In genomic region chr6:44342052-44342451, GRCh38 we compare ENCODE assay signal across 11 cellular contexts. TPM values are rescaled to one million over a fixed set of nuclear protein-coding genes. Genes with fewer than 3 reads are reported as not detected.
DNase-seq lines count a peak whose midpoint lies in the region; ATAC-seq and TF ChIP-seq lines count a peak whose summit lies in the region.
"Had no signal": no experiment of that assay in that cellular context is flagged by ENCODE, and none has a peak within 500 bp of the region (broad histone marks: within the 10 kb centered on the region; RNA-seq: fewer than 3 reads in every experiment).

No MANE protein-coding gene starts in this region.

- no peak overlapping the region for H2AFZ ChIP-seq in osteoblast (ENCODE audit: low read length)

- H3K4me1 Mint-ChIP-seq in MCF 10A (ENCODE audit: insufficient read depth, unreplicated experiment) = no peaks in the 10 kb centered on the region

- TF ChIP-seq CTCF in breast epithelium (IDR thresholded peaks at IDR 0.05) = no peak
- no peak for TF ChIP-seq CTCF in MCF 10A (IDR thresholded peaks at IDR 0.05; ENCODE audit: unreplicated experiment)
- no peak for TF ChIP-seq CTCF in tibial nerve (IDR thresholded peaks at IDR 0.05)
- no peak for TF ChIP-seq CTCF in osteoblast (IDR thresholded peaks at IDR 0.05; ENCODE audit: extremely low read depth, low read depth, low read length)

- CTCF ChIA-PET in MCF 10A (lab: Yijun Ruan, JAX) = interaction anchor here (0.6 to 2.1 kb wide), 4 partner anchors 29 to 74 kb away, joined by 3 to 5 read pairs (median 4); partner anchors contain the start of gene AARS2

- H3K36me3 ChIP-seq in breast epithelium (no peaks in the 10 kb centered on the region), tibial nerve (no peaks in the 10 kb centered on the region), osteoblast (ENCODE audit: insufficient read depth, low read length) (no peaks in the 10 kb centered on the region)

- intact Hi-C loops in breast epithelium (cut with DNase I; ENCODE audit: low total_unique reads) = loop anchor here (10.0 kb wide), 1 partner anchor 747 kb away; no protein-coding TSS in a partner anchor
- intact Hi-C loops in MCF 10A (cut with micrococcal nuclease) = no loop called here
- intact Hi-C loops in left cardiac atrium (cut with DNase I) = no loop called here

- H3K27me3 ChIP-seq in breast epithelium = peaks cover 0 to 14% of the 10 kb centered on the region in 2 donors
- peaks cover 0 to 23% of the 10 kb centered on the region in 2 donors for H3K27me3 ChIP-seq in tibial nerve
- peaks cover 44% of the 10 kb centered on the region for H3K27me3 ChIP-seq in osteoblast (ENCODE audit: insufficient read depth, low read length)

- no peaks in the 10 kb centered on the region for H3K4me1 ChIP-seq in breast epithelium
- peaks cover 0 to 51% (median 4%) of the 10 kb centered on the region in 4 donors for H3K4me1 ChIP-seq in tibial nerve
- H3K4me1 ChIP-seq in osteoblast (ENCODE audit: insufficient read depth, low read length) = no peaks in the 10 kb centered on the region

- ATAC-seq in left cardiac atrium (peak; percentile 44 to 53), GM19023 (IDR thresholded peaks at IDR 0.05; ENCODE audit: unreplicated experiment) (no peak)

- TF ChIP-seq EP300 in tibial nerve (IDR thresholded peaks at IDR 0.05) = peak in 1 of 2 donors; percentile 12

- TF ChIP-seq POLR2A in breast epithelium (IDR thresholded peaks at IDR 0.05) (no peak), tibial nerve (IDR thresholded peaks at IDR 0.05) (no peak)

- H3K4me3 ChIP-seq in breast epithelium = peak overlapping the region; percentile 20 to 55 (median 34)
- peak overlapping the region in 3 of 4 donors; percentile 1 to 42 (median 23) for H3K4me3 ChIP-seq in tibial nerve
- no peak overlapping the region for H3K4me3 ChIP-seq in osteoblast (ENCODE audit: insufficient read depth, low read length)

- peaks cover 44% of the 10 kb centered on the region for H3K27me3 Mint-ChIP-seq in MCF 10A (ENCODE audit: insufficient read depth, unreplicated experiment)

- H3K79me2 ChIP-seq in osteoblast (ENCODE audit: insufficient read depth, low read length) = no peaks in the 10 kb centered on the region

- WGBS in tibial nerve, 2 donors = 50% methylated on average over 6 of the region's 6 CpGs

- no peaks in the 10 kb centered on the region for H3K9me3 ChIP-seq in breast epithelium
- H3K9me3 ChIP-seq in tibial nerve = no peaks in the 10 kb centered on the region
- H3K9me3 ChIP-seq in osteoblast (ENCODE audit: low read depth, low read length) = no peaks in the 10 kb centered on the region

- H3K27ac ChIP-seq in breast epithelium = no peak overlapping the region
- H3K27ac ChIP-seq in tibial nerve = peak overlapping the region in 1 of 4 donors; percentile 71
- H3K27ac ChIP-seq in osteoblast (ENCODE audit: low read depth, low read length) = no peak overlapping the region

- BruUV-seq in MCF 10A (replicated peaks; lab: Mats Ljungman, UMichigan) = no TSS peak

- H3K4me3 Mint-ChIP-seq in MCF 10A (ENCODE audit: unreplicated experiment) = no peak overlapping the region

- no peak overlapping the region for H3K4me2 ChIP-seq in osteoblast (ENCODE audit: insufficient read depth, low read length)

- H4K20me1 ChIP-seq in osteoblast (ENCODE audit: insufficient read depth, low read length) = peaks cover 4% of the 10 kb centered on the region

- DNase-seq in breast epithelium (ENCODE audit: low spot score in 2 of 2) (no peak), MCF 10A (ENCODE audit: unreplicated experiment) (no peak), SKM-1 (lab: John Stamatoyannopoulos, UW; ENCODE audit: unreplicated experiment) (peak; percentile 13), left cardiac atrium (no peak), tibial nerve (ENCODE audit: low spot score in 2 of 2) (peak in 1 of 2 donors; percentile 40), osteoblast (ENCODE audit: insufficient read length, low spot score, missing footprints) (no peak)
- no peak for DNase-seq in stimulated activated naive CD4-positive, alpha-beta T cell treated with Interleukin-2 at 50 U/mL for 16 hours (lab: John Stamatoyannopoulos, UW)
- DNase-seq: activated CD4-positive, CD25-positive, alpha-beta regulatory T cell; NCI-H226; stimulated activated CD4-positive, alpha-beta T cell treated with anti-CD3 and anti-CD28 coated beads, Interleukin-4, amount 100 ng/mL, for 24 hours had no signal

- POLR2A ChIA-PET in MCF 10A (lab: Yijun Ruan, JAX) = interaction anchor here (0.9 kb wide), 1 partner anchor 46 kb away, joined by 3 read pairs; the partner anchor contains the start of gene CDC5L

- no peak overlapping the region for H3K27ac Mint-ChIP-seq in MCF 10A (ENCODE audit: low read depth, unreplicated experiment)

- H3K9me3 Mint-ChIP-seq in MCF 10A (ENCODE audit: unreplicated experiment) = no peaks in the 10 kb centered on the region

- no peaks in the 10 kb centered on the region for H3K36me3 Mint-ChIP-seq in MCF 10A (ENCODE audit: insufficient read depth, unreplicated experiment)

RNA-seq across cellular contexts. Expression of gene SPATS1, which starts 0.4 kb away (rescaled TPM):
- total RNA-seq in breast epithelium (not detected), MCF 10A (2022) (not detected in 2 replicates), left cardiac atrium (not detected), tibial nerve (not detected), osteoblast (not detected in 2 replicates)

RNA-seq across cellular contexts. Expression of gene AARS2, which starts 28.9 kb away (rescaled TPM):
- total RNA-seq in breast epithelium (10 to 100 TPM in 2 of 3 donors, 1 to 10 TPM in 1; 6.9 to 16.5 (median 12.8) TPM), MCF 10A (2022) (15.5 and 23.2 TPM in 2 replicates), left cardiac atrium (1 to 10 TPM; 8.2 to 9.6 TPM), tibial nerve (10 to 100 TPM; 14.2 to 23.1 (median 17.7) TPM), osteoblast (6.2 and 6.5 TPM in 2 replicates)

RNA-seq across cellular contexts. Expression of gene CDC5L, which starts 45.5 kb away (rescaled TPM):
- total RNA-seq in breast epithelium (10 to 100 TPM; 21.1 to 29.1 (median 22.0) TPM), MCF 10A (2022) (23.1 and 26.4 TPM in 2 replicates), left cardiac atrium (10 to 100 TPM; 17.8 to 19.1 TPM), tibial nerve (10 to 100 TPM; 16.7 to 20.1 (median 17.3) TPM), osteoblast (21.8 and 22.8 TPM in 2 replicates)
